Comparison of ENCODE assay signal across 8 cellular contexts in the genomic region with DNA sequence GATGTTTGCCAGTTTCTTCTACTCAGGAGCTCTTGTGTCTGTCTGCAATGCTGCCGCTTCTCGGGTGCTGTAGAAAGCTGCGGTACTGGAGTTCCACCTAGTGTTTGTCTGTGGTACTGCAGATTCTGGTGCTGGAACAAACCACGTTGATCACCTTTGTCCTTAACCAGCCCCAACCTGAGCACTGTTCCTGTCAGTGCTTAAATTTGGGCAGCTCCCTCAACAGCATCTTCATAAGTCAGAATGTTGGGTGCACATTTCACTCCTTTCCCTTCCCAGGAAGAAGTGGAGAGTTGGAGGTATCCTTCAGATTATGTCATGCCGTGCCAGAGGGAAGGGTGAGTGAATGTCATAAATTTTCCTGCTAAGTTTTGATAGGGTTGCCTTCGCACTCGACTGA. TPM values are rescaled to one million over a fixed set of nuclear protein-coding genes. Genes with fewer than 3 reads are reported as not detected.
A peak's percentile ranks its signal among the peaks of the same experiment; 100 is the strongest.
DNase-seq lines count a peak whose midpoint lies in the region; ATAC-seq and TF ChIP-seq lines count a peak whose summit lies in the region.

No MANE protein-coding gene starts in this region.

- H3K27ac Mint-ChIP-seq in activated naive CD8-positive, alpha-beta T cell treated with anti-CD3 and anti-CD28 coated beads for 36 hours = no peak overlapping the region

- TF ChIP-seq CTCF in heart left ventricle (IDR thresholded peaks at IDR 0.05) (peak; percentile 91 to 99 (median 94)), psoas muscle (IDR thresholded peaks at IDR 0.05) (peak; percentile 98)

- peaks cover 2% of the 10 kb centered on the region for H3K4me1 Mint-ChIP-seq in activated naive CD8-positive, alpha-beta T cell treated with anti-CD3 and anti-CD28 coated beads for 36 hours

- peaks cover 23% of the 10 kb centered on the region for H3K27me3 Mint-ChIP-seq in activated naive CD8-positive, alpha-beta T cell treated with anti-CD3 and anti-CD28 coated beads for 36 hours

- no peak overlapping the region for H3K4me3 Mint-ChIP-seq in activated naive CD8-positive, alpha-beta T cell treated with anti-CD3 and anti-CD28 coated beads for 36 hours

- peaks cover 0 to 13% (median 4%) of the 10 kb centered on the region in 12 donors for H3K9me3 ChIP-seq in heart left ventricle
- H3K9me3 ChIP-seq in psoas muscle = no peaks in the 10 kb centered on the region
- peaks cover 4% of the 10 kb centered on the region for H3K9me3 ChIP-seq in aorta (ENCODE audit: control insufficient read depth, low read length)

- TF ChIP-seq POLR2A in heart left ventricle (IDR thresholded peaks at IDR 0.05) = no peak

- intact Hi-C loops in heart left ventricle (cut with DNase I) (loop anchor here in 4 of 10 donors (2.0 to 10.0 kb wide), 6 partner anchors 76 to 436 kb away; a partner anchor contains a TSS), psoas muscle (cut with DNase I) (loop anchor here in 1 of 2 donors (2.0 to 10.0 kb wide), 2 partner anchors 78 to 264 kb away; a partner anchor contains a TSS), aorta (cut with DNase I) (no loop called here)

- H3K36me3 ChIP-seq in heart left ventricle (no peaks in the 10 kb centered on the region), psoas muscle (ENCODE audit: insufficient read depth in 1 of 2, low read depth in 1 of 2) (no peaks in the 10 kb centered on the region), aorta (ENCODE audit: control insufficient read depth in 1 of 2, insufficient read depth in 2 of 2, low read length in 1 of 2) (no peaks in the 10 kb centered on the region)

- DNase-seq in CD1c-positive myeloid dendritic cell (ENCODE audit: extremely low spot score) (peak; percentile 76), NCI-H1105 (lab: John Stamatoyannopoulos, UW) (peak; percentile 71), SKM-1 treated with dmso at 0.1 percent for 144 hours (lab: John Stamatoyannopoulos, UW; ENCODE audit: unreplicated experiment) (peak; percentile 12), heart left ventricle (peak in 4 of 5 donors; percentile 51 to 63 (median 56)), psoas muscle (peak; percentile 33 to 63), aorta (peak in 1 of 2 donors; percentile 64)
- DNase-seq in activated naive CD8-positive, alpha-beta T cell treated with anti-CD3 and anti-CD28 coated beads for 36 hours = peak; percentile 66

- peaks cover 3% of the 10 kb centered on the region for H3K36me3 Mint-ChIP-seq in activated naive CD8-positive, alpha-beta T cell treated with anti-CD3 and anti-CD28 coated beads for 36 hours

- peaks cover 11% of the 10 kb centered on the region for H3K9me3 Mint-ChIP-seq in activated naive CD8-positive, alpha-beta T cell treated with anti-CD3 and anti-CD28 coated beads for 36 hours

- H3K4me3 ChIP-seq in heart left ventricle (no peak overlapping the region), psoas muscle (no peak overlapping the region), aorta (ENCODE audit: low read length in 2 of 2) (no peak overlapping the region)

- no peak overlapping the region for H3K27ac ChIP-seq in heart left ventricle
- H3K27ac ChIP-seq in psoas muscle = no peak overlapping the region
- no peak overlapping the region for H3K27ac ChIP-seq in aorta (ENCODE audit: low read depth in 1 of 2, low read length in 2 of 2)

- no peaks in the 10 kb centered on the region for H3K4me1 ChIP-seq in heart left ventricle
- H3K4me1 ChIP-seq in psoas muscle = no peaks in the 10 kb centered on the region
- H3K4me1 ChIP-seq in aorta (ENCODE audit: control insufficient read depth in 1 of 2, insufficient read depth in 2 of 2, low read length in 2 of 2) = no peaks in the 10 kb centered on the region

- H3K27me3 ChIP-seq in heart left ventricle (peaks cover 0 to 32% (median 0%) of the 10 kb centered on the region in 9 donors), psoas muscle (ENCODE audit: insufficient read depth in 3 of 3, low read length in 2 of 3) (peaks cover 0 to 12% (median 0%) of the 10 kb centered on the region in 3 donors), aorta (ENCODE audit: control insufficient read depth in 1 of 2, insufficient read depth in 2 of 2, low read length in 1 of 2) (no peaks in the 10 kb centered on the region)

- ATAC-seq in GM21515 (IDR thresholded peaks at IDR 0.05; ENCODE audit: unreplicated experiment) = peak; percentile 63
- peak; percentile 55 to 80 (median 66) for ATAC-seq in heart left ventricle
- ATAC-seq in psoas muscle = peak; percentile 76 to 90 (median 81)
- ATAC-seq in aorta (ENCODE audit: low FRiP score) = peak; percentile 81

- 20 to 26% (median 24%) methylated on average over 7 of the region's 7 CpGs for WGBS in heart left ventricle, 4 donors
- WGBS in psoas muscle, 3 donors = 9 to 15% (median 14%) methylated on average over 7 of the region's 7 CpGs
- 8 to 13% methylated on average over 7 of the region's 7 CpGs for WGBS in aorta, 2 donors

RNA-seq across cellular contexts. Expression of a gene that starts 48.7 kb away (rescaled TPM):
- total RNA-seq in activated naive CD8-positive, alpha-beta T cell treated with anti-CD3 and anti-CD28 coated beads for 36 hours = not detected
- total RNA-seq in heart left ventricle (not detected), psoas muscle (not detected), aorta (not detected)
- polyA plus RNA-seq in heart left ventricle (not detected), psoas muscle (not detected), aorta (not detected)
